ENCODE assay signal across 15 cellular contexts in genomic region chr10:78570633-78571032, GRCh38.
DNase-seq lines count a peak whose midpoint lies in the region; ATAC-seq, FAIRE-seq and TF ChIP-seq lines count a peak whose summit lies in the region.
"Had no signal": no experiment of that assay in that cellular context is flagged by ENCODE, and none has a peak within 500 bp of the region (broad histone marks: within the 10 kb centered on the region; RNA-seq: fewer than 3 reads in every experiment).

No MANE protein-coding gene starts in this region.

- TF ChIP-seq CTCF in IMR-90 (conservative IDR thresholded peaks at IDR 0.05; ENCODE audit: low read depth, low read length): no peak
- no peak for TF ChIP-seq CTCF in neural progenitor cell (IDR thresholded peaks at IDR 0.05)
- no peak for TF ChIP-seq CTCF in mucosa of descending colon (IDR thresholded peaks at IDR 0.05)

- intact Hi-C loops in IMR-90 (cut with micrococcal nuclease) (no loop called here), head of caudate nucleus (cut with DNase I) (no loop called here), mucosa of descending colon (cut with DNase I, micrococcal nuclease) (no loop called here)

- no peak overlapping the region for H2BK120ac ChIP-seq in IMR-90 (ENCODE audit: low read depth, low read length)

- dilution Hi-C loops in IMR-90 (cut with HindIII; ENCODE audit: low sequenced_read_pairs, unreplicated experiment): no loop called here

- H3K79me2 ChIP-seq in neural progenitor cell (ENCODE audit: low read depth): no peaks in the 10 kb centered on the region
- H3K79me2 ChIP-seq in Karpas-422 (ENCODE audit: low read length): no peaks in the 10 kb centered on the region
- H3K79me2 ChIP-seq in GM23248 (ENCODE audit: insufficient read depth): no peaks in the 10 kb centered on the region

- H3K27me3 ChIP-seq in IMR-90 (ENCODE audit: control insufficient read depth, insufficient read depth, low read length): peaks cover 26% of the 10 kb centered on the region
- H3K27me3 ChIP-seq in neural progenitor cell: no peaks in the 10 kb centered on the region
- no peaks in the 10 kb centered on the region for H3K27me3 ChIP-seq in small intestine (ENCODE audit: control insufficient read depth in 2 of 2, insufficient read depth in 2 of 2, low read length in 2 of 2)
- H3K27me3 ChIP-seq in Karpas-422 (ENCODE audit: low read length): no peaks in the 10 kb centered on the region
- peaks cover 3% of the 10 kb centered on the region; the same call in 1 of the 2 replicates for H3K27me3 ChIP-seq in GM23248 (replicated peaks; ENCODE audit: insufficient read depth)

- no peaks in the 10 kb centered on the region for H3K9me3 ChIP-seq in IMR-90 (ENCODE audit: control insufficient read depth, insufficient read depth, low read length)
- no peaks in the 10 kb centered on the region for H3K9me3 ChIP-seq in neural progenitor cell (ENCODE audit: low read depth)
- H3K9me3 ChIP-seq in small intestine (ENCODE audit: control insufficient read depth, low read depth): no peaks in the 10 kb centered on the region
- no peaks in the 10 kb centered on the region for H3K9me3 ChIP-seq in mucosa of descending colon
- H3K9me3 ChIP-seq in Karpas-422 (ENCODE audit: low read length): no peaks in the 10 kb centered on the region
- no peaks in the 10 kb centered on the region for H3K9me3 ChIP-seq in GM23248 (ENCODE audit: low read depth)

- no peak overlapping the region for H3K18ac ChIP-seq in IMR-90 (ENCODE audit: low read depth, low read length)

- H3K36me3 ChIP-seq in IMR-90 (ENCODE audit: control insufficient read depth, insufficient read depth, low read length): no peaks in the 10 kb centered on the region
- H3K36me3 ChIP-seq in neural progenitor cell: no peaks in the 10 kb centered on the region
- no peaks in the 10 kb centered on the region for H3K36me3 ChIP-seq in small intestine (ENCODE audit: control insufficient read depth in 2 of 2, insufficient read depth in 2 of 2, low read length in 2 of 2)
- H3K36me3 ChIP-seq in mucosa of descending colon (ENCODE audit: low read depth): no peaks in the 10 kb centered on the region
- no peaks in the 10 kb centered on the region for H3K36me3 ChIP-seq in Karpas-422 (ENCODE audit: insufficient read depth, low read length)
- H3K36me3 ChIP-seq in GM23248 (ENCODE audit: low read depth): no peaks in the 10 kb centered on the region

- H3K79me1 ChIP-seq in IMR-90 (ENCODE audit: low read depth in 1 of 2, low read length in 2 of 2): no peaks in the 10 kb centered on the region

- H3K27me3 Mint-ChIP-seq in neural progenitor cell (ENCODE audit: insufficient read depth, low read depth): peaks cover 11% of the 10 kb centered on the region

- peak; percentile 63 for DNase-seq in Ammon's horn (ENCODE audit: low spot score)
- no peak for DNase-seq in IMR-90
- peak in 25 of 42 donors; percentile 8 to 75 (median 35) for DNase-seq in head of caudate nucleus
- DNase-seq in neural progenitor cell (ENCODE audit: low spot score): no peak
- no peak for DNase-seq in small intestine
- no peak for DNase-seq in mucosa of descending colon
- no peak for DNase-seq in Karpas-422
- DNase-seq in GM23248: no peak
- DNase-seq: activated CD4-positive, alpha-beta T cell treated with anti-CD3 and anti-CD28 coated beads for 4 hours; activated naive CD4-positive, alpha-beta T cell treated with anti-CD3 and anti-CD28 coated beads, Interleukin-2, amount 50 U/mL, for 16 hours; effector memory CD8-positive, alpha-beta T cell; mammary epithelial cell; NCI-H1436; NK-92 treated with Interleukin-12 subunit alpha and Interleukin-12 subunit beta, amount 100 ng/mL, for 24 hours had no signal

- H3K9me2 ChIP-seq in Karpas-422 (replicated peaks; ENCODE audit: insufficient read depth, low read length): no peaks in the 10 kb centered on the region
- no peaks in the 10 kb centered on the region for H3K9me2 ChIP-seq in GM23248 (ENCODE audit: insufficient read depth)

- H2AK5ac ChIP-seq in IMR-90 (ENCODE audit: low read depth, low read length): no peak overlapping the region

- H2BK15ac ChIP-seq in IMR-90 (ENCODE audit: low read depth, low read length): no peak overlapping the region

- no peak for FAIRE-seq in small intestine (lab: Jason Lieb, UNC)

- no peak overlapping the region for H2BK20ac ChIP-seq in IMR-90 (ENCODE audit: low read depth, low read length)

- H3K9me3 Mint-ChIP-seq in neural progenitor cell: peaks cover 5% of the 10 kb centered on the region
- H3K9me3 Mint-ChIP-seq: effector memory CD8-positive, alpha-beta T cell had no signal

- no peak overlapping the region for H2BK5ac ChIP-seq in IMR-90 (ENCODE audit: low read depth, low read length, poor library complexity, severe bottlenecking)

- H3K27ac Mint-ChIP-seq in neural progenitor cell: peak overlapping the region; percentile 81
- H3K27ac Mint-ChIP-seq: effector memory CD8-positive, alpha-beta T cell had no signal

- no peaks in the 10 kb centered on the region for H3K9me1 ChIP-seq in IMR-90 (ENCODE audit: insufficient read depth, low read length)

- POLR2A ChIA-PET in IMR-90 (lab: Charles Lee; ENCODE audit: unreplicated experiment): no interaction called here

- no peak overlapping the region; the same call in 1 of the 2 replicates for H3K4ac ChIP-seq in IMR-90 (ENCODE audit: low read depth, low read length)

- H3K27ac ChIP-seq in IMR-90 (ENCODE audit: insufficient read depth, low read length): no peak overlapping the region
- no peak overlapping the region for H3K27ac ChIP-seq in neural progenitor cell
- no peak overlapping the region for H3K27ac ChIP-seq in small intestine (ENCODE audit: low read depth in 1 of 2, low read length in 1 of 2)
- H3K27ac ChIP-seq in Karpas-422 (ENCODE audit: low read length): no peak overlapping the region
- H3K27ac ChIP-seq in GM23248: no peak overlapping the region
- H3K27ac ChIP-seq: KMS-11 had no signal

- H4K91ac ChIP-seq in IMR-90 (ENCODE audit: insufficient read depth, low read depth, low read length): no peak overlapping the region

- H4K5ac ChIP-seq in IMR-90 (ENCODE audit: low read depth, low read length): no peak overlapping the region

- peak overlapping the region; percentile 7 for H3K4me3 Mint-ChIP-seq in neural progenitor cell
- H3K4me3 Mint-ChIP-seq: effector memory CD8-positive, alpha-beta T cell had no signal

- CTCF ChIA-PET in IMR-90 (lab: Yijun Ruan, JAX): no interaction called here

- WGBS in IMR-90 (ENCODE audit: extremely low coverage in 2 of 2, insufficient read length in 1 of 2), 2 experiments: 60% methylated on average over 1 of the region's 7 CpGs; no CpG with 5 or more reads in 1 of the 2 experiments
- 75 to 80% (median 80%) methylated on average over 7 of the region's 7 CpGs for WGBS in small intestine, 3 donors
- WGBS in GM23248 (ENCODE audit: low coverage in 1 of 2, low lambda C conversion rate in 2 of 2, missing lambda C conversion rate in 2 of 2), 2 experiments: 73 to 74% methylated on average over 7 of the region's 7 CpGs

- H2AFZ ChIP-seq in IMR-90 (replicated peaks; ENCODE audit: low read length, poor library complexity) (peak overlapping the region; percentile 44), neural progenitor cell (replicated peaks) (no peak overlapping the region), Karpas-422 (ENCODE audit: low read length) (no peak overlapping the region), GM23248 (no peak overlapping the region)

- H3K4me1 ChIP-seq in IMR-90 (ENCODE audit: control insufficient read depth, insufficient read depth, low read length) (no peaks in the 10 kb centered on the region; the same call in 1 of the 2 replicates), neural progenitor cell (peaks cover 14% of the 10 kb centered on the region), small intestine (ENCODE audit: control insufficient read depth in 2 of 2, insufficient read depth in 1 of 2, low read depth in 1 of 2, low read length in 1 of 2) (no peaks in the 10 kb centered on the region), mucosa of descending colon (ENCODE audit: low read depth) (no peaks in the 10 kb centered on the region), Karpas-422 (ENCODE audit: low read length) (no peaks in the 10 kb centered on the region), GM23248 (ENCODE audit: insufficient read depth) (no peaks in the 10 kb centered on the region)

- H3F3A ChIP-seq in neural progenitor cell (ENCODE audit: low read depth) (no peaks in the 10 kb centered on the region), GM23248 (ENCODE audit: insufficient read depth) (no peaks in the 10 kb centered on the region)

- no peak for TF ChIP-seq RAD21 in IMR-90 (IDR thresholded peaks at IDR 0.05; ENCODE audit: low read length)

- BruUV-seq in IMR-90 (replicated peaks; lab: Mats Ljungman, UMichigan): no TSS peak

- H4K8ac ChIP-seq in IMR-90 (ENCODE audit: low read depth in 2 of 2, low read length in 2 of 2): no peak overlapping the region

- no peak overlapping the region for H3K56ac ChIP-seq in IMR-90 (ENCODE audit: extremely low read depth, insufficient read depth, low read length)

- ATAC-seq in IMR-90 (ENCODE audit: low read depth): no peak
- ATAC-seq in mucosa of descending colon: no peak
- ATAC-seq: effector memory CD8-positive, alpha-beta T cell had no signal

- H4K20me1 ChIP-seq in IMR-90 (ENCODE audit: insufficient read depth, low read length): no peaks in the 10 kb centered on the region
- H4K20me1 ChIP-seq in neural progenitor cell (ENCODE audit: low read depth): no peaks in the 10 kb centered on the region
- H4K20me1 ChIP-seq in Karpas-422 (ENCODE audit: insufficient read depth, low read depth, low read length): no peaks in the 10 kb centered on the region
- no peaks in the 10 kb centered on the region for H4K20me1 ChIP-seq in GM23248 (ENCODE audit: insufficient read depth)

- peaks cover 58% of the 10 kb centered on the region for H3K4me1 Mint-ChIP-seq in neural progenitor cell

- H3K14ac ChIP-seq in IMR-90 (replicated peaks; ENCODE audit: low read depth, low read length): no peak overlapping the region

- H3K4me3 ChIP-seq in IMR-90 (ENCODE audit: insufficient read depth, low read depth, low read length) (no peak overlapping the region), neural progenitor cell (no peak overlapping the region), small intestine (ENCODE audit: low read depth in 1 of 2, low read length in 2 of 2) (no peak overlapping the region), mucosa of descending colon (no peak overlapping the region), Karpas-422 (ENCODE audit: low read length) (no peak overlapping the region), GM23248 (no peak overlapping the region)

- H3K36me3 Mint-ChIP-seq in neural progenitor cell: no peaks in the 10 kb centered on the region

- H3K23ac ChIP-seq in IMR-90 (ENCODE audit: low read depth, low read length): no peak overlapping the region

- H3K4me2 ChIP-seq in IMR-90 (ENCODE audit: low read depth, low read length) (no peak overlapping the region), neural progenitor cell (no peak overlapping the region), Karpas-422 (ENCODE audit: low read depth, low read length, poor library complexity, severe bottlenecking) (no peak overlapping the region), GM23248 (ENCODE audit: unreplicated experiment) (no peak overlapping the region)
- H3K4me2 ChIP-seq: KMS-11 had no signal

- H2AK9ac ChIP-seq in IMR-90 (replicated peaks; ENCODE audit: low read depth, low read length, poor library complexity): no peak overlapping the region

- H3K9ac ChIP-seq in IMR-90 (ENCODE audit: low read depth, low read length) (no peak overlapping the region), neural progenitor cell (no peak overlapping the region), Karpas-422 (ENCODE audit: low read length) (no peak overlapping the region), GM23248 (no peak overlapping the region)
- H3K9ac ChIP-seq: KMS-11 had no signal

- in situ Hi-C loops in IMR-90 (cut with MboI; ENCODE audit: low sequenced_read_pairs): no loop called here
- in situ Hi-C loops in GM23248 (cut with MboI): no loop called here

- no peak for TF ChIP-seq POLR2A in IMR-90 (IDR thresholded peaks at IDR 0.05; ENCODE audit: low read depth, low read length)

Comparison
In these comparisons a context has a peak if more than half of its experiments do, and no peak if none do; other contexts are left out.
1. DNase-seq: peak in Ammon's horn (single experiment) and head of caudate nucleus (25 of 42); none in IMR-90 (single experiment), neural progenitor cell (single experiment), small intestine (single experiment), mucosa of descending colon (0 of 3), Karpas-422 (single experiment) and GM23248 (single experiment).